13 cellular contexts compared by ENCODE assay signal in the genomic region with DNA sequence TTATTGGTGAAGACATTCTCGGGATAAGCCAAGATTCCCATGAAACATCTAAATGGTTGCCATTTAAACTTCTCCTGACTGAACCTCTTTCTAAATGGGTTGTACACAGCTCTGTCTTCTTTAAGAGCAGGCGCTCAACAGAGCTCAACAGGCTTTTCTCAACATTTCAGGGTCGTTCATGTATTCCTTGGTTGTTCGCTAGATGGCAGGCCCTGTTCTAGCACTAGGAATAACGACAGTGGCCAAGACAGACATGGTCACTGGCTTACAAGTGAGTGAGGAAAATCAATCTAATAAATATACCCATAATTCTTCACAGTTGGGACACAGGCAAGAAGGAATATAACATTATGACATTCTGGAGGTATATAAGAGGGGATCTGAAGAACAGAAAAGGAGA.
A peak's percentile ranks its signal among the peaks of the same experiment; 100 is the strongest.
DNase-seq lines count a peak whose midpoint lies in the region; TF ChIP-seq lines count a peak whose summit lies in the region.
"Had no signal": no experiment of that assay in that cellular context is flagged by ENCODE, and none has a peak within 500 bp of the region (broad histone marks: within the 10 kb centered on the region; RNA-seq: fewer than 3 reads in every experiment).

No MANE protein-coding gene starts in this region.

- TF ChIP-seq CTCF in WERI-Rb-1 (IDR thresholded peaks at IDR 0.05; ENCODE audit: low read depth, low read length) = 0 out of 2 replicates have a peak, but pooled peaks have one; percentile 26
- TF ChIP-seq CTCF in Calu3 (IDR thresholded peaks at IDR 0.05; ENCODE audit: unreplicated experiment) = no peak
- no peak for TF ChIP-seq CTCF in stomach (IDR thresholded peaks at IDR 0.05)
- no peak for TF ChIP-seq CTCF in coronary artery (IDR thresholded peaks at IDR 0.05)

- no peaks in the 10 kb centered on the region for H3K27me3 ChIP-seq in WERI-Rb-1 (ENCODE audit: insufficient read depth, low read depth, severe bottlenecking)
- H3K27me3 ChIP-seq in stomach = no peaks in the 10 kb centered on the region

- H3K27ac ChIP-seq in WERI-Rb-1 (no peak overlapping the region), stomach (no peak overlapping the region), coronary artery (no peak overlapping the region)

- H3K9me3 ChIP-seq in WERI-Rb-1 (ENCODE audit: severe bottlenecking) (no peaks in the 10 kb centered on the region), stomach (no peaks in the 10 kb centered on the region)

- H3K36me3 ChIP-seq in WERI-Rb-1 (no peaks in the 10 kb centered on the region), stomach (no peaks in the 10 kb centered on the region)

- peaks cover 71% of the 10 kb centered on the region for H3K27me3 Mint-ChIP-seq in Calu3 (ENCODE audit: unreplicated experiment)

- H3K4me1 ChIP-seq in stomach = no peaks in the 10 kb centered on the region

- H3K4me1 Mint-ChIP-seq in Calu3 (ENCODE audit: low read depth, unreplicated experiment) = peaks cover 6% of the 10 kb centered on the region
- H3K4me1 Mint-ChIP-seq: T-cell had no signal

- H3K4me3 ChIP-seq in WERI-Rb-1 (ENCODE audit: low read depth, low read length) (no peak overlapping the region), stomach (no peak overlapping the region), coronary artery (no peak overlapping the region)

- intact Hi-C loops in Calu3 (cut with micrococcal nuclease; ENCODE audit: unreplicated experiment) = no loop called here
- intact Hi-C loops in stomach (cut with DNase I; ENCODE audit: low total_unique reads) = loop anchor here (10.0 kb wide), 1 partner anchor 59 kb away; no protein-coding TSS in a partner anchor

- TF ChIP-seq EP300 in stomach (IDR thresholded peaks at IDR 0.05) = no peak

- no TSS peak for BruUV-seq in Calu3 (replicated peaks; lab: Mats Ljungman, UMichigan)

- DNase-seq in Ammon's horn (ENCODE audit: low spot score) (peak; percentile 48), HT1080 (ENCODE audit: low read depth) (peak; percentile 48), WERI-Rb-1 (no peak), inferior parietal cortex (ENCODE audit: extremely low spot score) (peak; percentile 44), Calu3 (no peak), stomach (no peak), coronary artery (ENCODE audit: low spot score) (no peak), T-helper 1 cell (no peak)
- DNase-seq: islet precursor cell, NCI-H345, occipital lobe, T-cell had no signal

- H3K9me3 Mint-ChIP-seq in Calu3 (ENCODE audit: low read depth, unreplicated experiment) = no peaks in the 10 kb centered on the region
- H3K9me3 Mint-ChIP-seq: stimulated activated naive CD8-positive, alpha-beta T cell treated with anti-CD3 and anti-CD28 coated beads, Interleukin-15, Interleukin-2, amounts not matched to agents 100 ng/mL and 50 ng/mL, for 24 hours; T-cell had no signal

- H3K27ac Mint-ChIP-seq in Calu3 (ENCODE audit: unreplicated experiment) = no peak overlapping the region
- H3K27ac Mint-ChIP-seq: stimulated activated naive CD8-positive, alpha-beta T cell treated with anti-CD3 and anti-CD28 coated beads, Interleukin-15, Interleukin-2, amounts not matched to agents 100 ng/mL and 50 ng/mL, for 24 hours; T-cell had no signal

- 66 to 77% (median 67%) methylated on average over 5 of the region's 5 CpGs for WGBS in stomach, 5 donors

- TF ChIP-seq POLR2A in stomach (IDR thresholded peaks at IDR 0.05) = no peak

- H3K36me3 Mint-ChIP-seq in Calu3 (ENCODE audit: insufficient read depth, unreplicated experiment) = no peaks in the 10 kb centered on the region
- H3K36me3 Mint-ChIP-seq: T-cell had no signal

- CTCF ChIA-PET in Calu3 (lab: Charles Lee) = no interaction called here

- no peak overlapping the region for H3K4me3 Mint-ChIP-seq in Calu3 (ENCODE audit: low read depth, unreplicated experiment)
- H3K4me3 Mint-ChIP-seq: stimulated activated naive CD8-positive, alpha-beta T cell treated with anti-CD3 and anti-CD28 coated beads, Interleukin-15, Interleukin-2, amounts not matched to agents 100 ng/mL and 50 ng/mL, for 24 hours; T-cell had no signal

Comparison
In these comparisons a context has a peak if more than half of its experiments do, and no peak if none do; other contexts are left out.
1. DNase-seq: peak in Ammon's horn (single experiment), HT1080 (single experiment) and inferior parietal cortex (single experiment); none in WERI-Rb-1 (single experiment), Calu3 (single experiment), stomach (single experiment), coronary artery (single experiment) and T-helper 1 cell (0 of 5).